ENCODE assay signal across 8 cellular contexts in genomic region chr12:65171073-65171472, GRCh38. TPM values are rescaled to one million over a fixed set of nuclear protein-coding genes. Genes with fewer than 3 reads are reported as not detected.
DNase-seq lines count a peak whose midpoint lies in the region; ATAC-seq and TF ChIP-seq lines count a peak whose summit lies in the region.

No MANE protein-coding gene starts in this region.

- intact Hi-C loops in cardiac septum (cut with DNase I): loop anchor here (5.0 kb wide), 2 partner anchors 36 to 106 kb away; partner anchors contain the start of gene MSRB3
- intact Hi-C loops in aorta (cut with DNase I): no loop called here

- H3K9me3 ChIP-seq in right atrium auricular region: no peaks in the 10 kb centered on the region
- H3K9me3 ChIP-seq in aorta (ENCODE audit: control insufficient read depth, low read length): no peaks in the 10 kb centered on the region

- H2AK5ac ChIP-seq in mesendoderm (ENCODE audit: low read length): no peak overlapping the region

- H3K23ac ChIP-seq in mesendoderm (ENCODE audit: low read length): no peak overlapping the region

- no peak overlapping the region for H3K18ac ChIP-seq in mesendoderm (ENCODE audit: low read length)

- H3K27me3 ChIP-seq in right atrium auricular region: no peaks in the 10 kb centered on the region
- no peaks in the 10 kb centered on the region for H3K27me3 ChIP-seq in mesendoderm (ENCODE audit: insufficient read depth, low read length, poor library complexity)
- H3K27me3 ChIP-seq in aorta (ENCODE audit: control insufficient read depth in 1 of 2, insufficient read depth in 2 of 2, low read length in 1 of 2): no peaks in the 10 kb centered on the region

- H3K4ac ChIP-seq in mesendoderm (ENCODE audit: low read depth, low read length): no peak overlapping the region

- no peak for TF ChIP-seq CTCF in right atrium auricular region (IDR thresholded peaks at IDR 0.05)
- no peak for TF ChIP-seq CTCF in brain (conservative IDR thresholded peaks at IDR 0.05)

- DNase-seq in right atrium auricular region (ENCODE audit: low spot score): no peak
- DNase-seq in cardiac septum (ENCODE audit: low spot score): no peak
- DNase-seq in mesendoderm: no peak
- no peak for DNase-seq in aorta
- DNase-seq in 8988T: no peak
- DNase-seq in NOMO-1 (lab: John Stamatoyannopoulos, UW; ENCODE audit: unreplicated experiment in 2 of 2): no peak
- no peak for DNase-seq in NCI-H774 (lab: John Stamatoyannopoulos, UW)

- no CpG with 5 or more reads among the region's 8 CpGs for WGBS in mesendoderm (ENCODE audit: extremely low coverage, insufficient coverage, low lambda C conversion rate)
- 69 to 73% methylated on average over 8 of the region's 8 CpGs for WGBS in aorta, 2 donors

- peak overlapping the region; percentile 96 for H3K4me2 ChIP-seq in mesendoderm (ENCODE audit: low read length)

- H3K9me3 Mint-ChIP-seq in brain: no peaks in the 10 kb centered on the region

- H3K79me1 ChIP-seq in mesendoderm (ENCODE audit: low read length): peaks cover 13% of the 10 kb centered on the region

- no peak overlapping the region for H2BK15ac ChIP-seq in mesendoderm (replicated peaks; ENCODE audit: low read depth)

- peaks cover 6% of the 10 kb centered on the region for H3K4me1 Mint-ChIP-seq in brain

- H3K36me3 ChIP-seq in right atrium auricular region (no peaks in the 10 kb centered on the region), mesendoderm (ENCODE audit: control insufficient read depth, insufficient read depth, low read length) (no peaks in the 10 kb centered on the region), aorta (ENCODE audit: control insufficient read depth in 1 of 2, insufficient read depth in 2 of 2, low read length in 1 of 2) (no peaks in the 10 kb centered on the region)

- H3K9ac ChIP-seq in mesendoderm (ENCODE audit: low read length): peak overlapping the region; percentile 91

- peak overlapping the region; percentile 86 to 95 (median 91) for H3K27ac Mint-ChIP-seq in brain

- H3K79me2 ChIP-seq in mesendoderm (ENCODE audit: control insufficient read depth, insufficient read depth, low read length): peaks cover 49% of the 10 kb centered on the region

- peaks cover 0 to 50% of the 10 kb centered on the region in 2 donors for H3K4me1 ChIP-seq in right atrium auricular region
- H3K4me1 ChIP-seq in mesendoderm (ENCODE audit: control insufficient read depth, low read depth, low read length): no peaks in the 10 kb centered on the region
- H3K4me1 ChIP-seq in aorta (ENCODE audit: control insufficient read depth in 1 of 2, insufficient read depth in 2 of 2, low read length in 2 of 2): peaks cover 3 to 4% of the 10 kb centered on the region in 2 donors

- H4K5ac ChIP-seq in mesendoderm (ENCODE audit: low read length): no peak overlapping the region

- H3K27me3 Mint-ChIP-seq in brain: peaks cover 18% of the 10 kb centered on the region

- no peak overlapping the region for H4K8ac ChIP-seq in mesendoderm (ENCODE audit: low read depth, low read length)

- H2BK5ac ChIP-seq in mesendoderm (ENCODE audit: low read length): no peak overlapping the region

- peak overlapping the region in 4 of 5 experiments; percentile 94 to 99 (median 98) for H3K4me3 Mint-ChIP-seq in brain

- H3K4me3 ChIP-seq in right atrium auricular region: peak overlapping the region; percentile 86 to 89
- peak overlapping the region; percentile 89 for H3K4me3 ChIP-seq in mesendoderm (ENCODE audit: low read length)
- H3K4me3 ChIP-seq in aorta (ENCODE audit: low read length in 2 of 2): peak overlapping the region; percentile 68 to 73

- H3K36me3 Mint-ChIP-seq in brain: peaks cover 13% of the 10 kb centered on the region

- H3K27ac ChIP-seq in right atrium auricular region (peak overlapping the region in 1 of 2 donors; percentile 95), mesendoderm (ENCODE audit: low read depth, low read length) (no peak overlapping the region), aorta (ENCODE audit: low read depth in 1 of 2, low read length in 2 of 2) (no peak overlapping the region)

- ATAC-seq in aorta (ENCODE audit: low FRiP score): no peak

- peak overlapping the region; percentile 96 for H3K56ac ChIP-seq in mesendoderm (ENCODE audit: low read length)

- no peak overlapping the region for H2BK120ac ChIP-seq in mesendoderm (ENCODE audit: low read depth, low read length)

RNA-seq across cellular contexts. Expression of gene LEMD3, which starts 1.7 kb away (rescaled TPM):
- total RNA-seq in right atrium auricular region (10 to 100 TPM; 11.3 to 14.0 TPM), cardiac septum (17.2 TPM), aorta (10 to 100 TPM; 28.6 to 32.0 TPM)
- polyA plus RNA-seq in brain (ENCODE audit: insufficient read depth, low read depth, low replicate concordance) (10.6 TPM), aorta (10 to 100 TPM in 1 of 2 donors, 1 to 10 TPM in 1; 4.3 to 13.0 TPM)
- polyA plus RNA-seq in mesendoderm (2013, experiment 1 of 2): 17.9 TPM
- polyA plus RNA-seq in mesendoderm (2013, experiment 2 of 2): 18.3 TPM

RNA-seq across cellular contexts. Expression of gene WIF1, which starts 50.0 kb away (rescaled TPM):
- under 1 TPM in 1 of 2 donors, not detected in 1; 0.28 TPM for total RNA-seq in right atrium auricular region
- 0.13 TPM for total RNA-seq in cardiac septum
- polyA plus RNA-seq in brain (ENCODE audit: insufficient read depth, low read depth, low replicate concordance): 8.1 TPM
- 0.83 TPM for polyA plus RNA-seq in mesendoderm (2013, experiment 1 of 2)
- 0.92 TPM for polyA plus RNA-seq in mesendoderm (2013, experiment 2 of 2)
- under 1 TPM in 1 of 2 donors, not detected in 1; 0.48 TPM for total RNA-seq in aorta
- polyA plus RNA-seq in aorta: not detected
